ENCODE assay signal across 39 cellular contexts in the genomic region with DNA sequence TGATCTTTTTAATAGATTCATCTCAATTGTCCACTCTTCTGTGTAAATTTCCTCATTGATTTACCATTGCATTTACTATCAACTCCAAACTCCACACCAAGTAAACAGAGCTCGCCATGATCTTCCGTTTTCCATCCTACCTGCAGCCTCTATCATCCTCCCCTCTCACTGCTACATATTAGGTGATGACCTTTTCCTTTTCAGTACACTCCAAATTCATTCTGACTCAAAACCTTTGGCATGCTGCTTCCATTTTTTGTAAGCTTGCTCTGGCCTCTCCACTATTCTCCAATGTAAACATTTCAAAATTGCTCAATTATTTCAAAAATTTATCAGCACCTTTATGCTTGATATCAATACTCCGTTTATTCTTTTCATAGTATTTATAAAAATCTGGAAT. TPM values are rescaled to one million over a fixed set of nuclear protein-coding genes. Genes with fewer than 3 reads are reported as not detected.
"Had no signal": no experiment of that assay in that cellular context is flagged by ENCODE, and none has a peak within 500 bp of the region (broad histone marks: within the 10 kb centered on the region; RNA-seq: fewer than 3 reads in every experiment).

No MANE protein-coding gene starts in this region.

- H3K27me3 ChIP-seq: adrenal gland, brain microvascular endothelial cell, breast epithelium had no signal

- H3K4me3 ChIP-seq: adrenal gland, body of pancreas, breast epithelium had no signal

- H3K27ac ChIP-seq: adrenal gland, body of pancreas, brain microvascular endothelial cell, breast epithelium, VCaP had no signal

- H3K36me3 Mint-ChIP-seq: WTC11 had no signal

- H3K4me3 Mint-ChIP-seq: activated CD4-positive, alpha-beta memory T cell treated with anti-CD3 and anti-CD28 coated beads, Interleukin-2, amount 10 ng/mL, durations not matched to agents 7 days and 5 days; activated CD4-positive, alpha-beta T cell treated with anti-CD3 and anti-CD28 coated beads for 36 hours; activated CD4-positive, alpha-beta T cell treated with anti-CD3 and anti-CD28 coated beads, Interleukin-2, amount 10 ng/mL, durations not matched to agents 7 days and 5 days; activated CD8-positive, alpha-beta memory T cell treated with anti-CD3 and anti-CD28 coated beads, Interleukin-2, amount 10 ng/mL, durations not matched to agents 7 days and 5 days; activated CD8-positive, alpha-beta T cell treated with anti-CD3 and anti-CD28 coated beads, Interleukin-2, amount 10 ng/mL, durations not matched to agents 7 days and 5 days; activated naive CD4-positive, alpha-beta T cell treated with anti-CD3 and anti-CD28 coated beads for 36 hours; activated naive CD8-positive, alpha-beta T cell treated with anti-CD3 and anti-CD28 coated beads for 36 hours; activated T-cell treated with anti-CD3 and anti-CD28 coated beads, Interleukin-2, amount 50 U/mL, for 24 hours; activated T-helper 17 cell treated with anti-CD3 and anti-CD28 coated beads, Interleukin-2, amount 50 U/mL, for 72 hours; T-helper 1 cell treated with Interleukin-12 subunit alpha and Interleukin-12 subunit beta and Interleukin-4 antibody, amounts not matched to agents 30 μg/mL and 1 μg/mL, for 36 hours; T-helper 2 cell treated with Interferon-gamma antibody and Interleukin-4, amounts not matched to agents 5 μg/mL and 100 μg/mL, for 36 hours; WTC11 had no signal

- H3K9me3 ChIP-seq: adrenal gland, body of pancreas, breast epithelium had no signal

- DNase-seq: activated CD4-positive, alpha-beta memory T cell treated with anti-CD3 and anti-CD28 coated beads, Interleukin-2, amount 10 ng/mL, durations not matched to agents 7 days and 5 days; activated CD4-positive, alpha-beta T cell treated with anti-CD3 and anti-CD28 coated beads for 1 hour; activated CD4-positive, alpha-beta T cell treated with anti-CD3 and anti-CD28 coated beads for 36 hours; activated CD4-positive, alpha-beta T cell treated with anti-CD3 and anti-CD28 coated beads for 48 hours; activated CD4-positive, alpha-beta T cell treated with anti-CD3 and anti-CD28 coated beads, Interleukin-2, amount 10 ng/mL, durations not matched to agents 7 days and 5 days; activated CD4-positive, alpha-beta T cell treated with anti-CD3 and anti-CD28 coated beads, Interleukin-2, amount 50 U/mL, for 48 hours; activated CD4-positive, CD25-positive, alpha-beta regulatory T cell; activated CD8-positive, alpha-beta memory T cell treated with anti-CD3 and anti-CD28 coated beads for 24 hours; activated CD8-positive, alpha-beta memory T cell treated with anti-CD3 and anti-CD28 coated beads, Interleukin-2, amount 10 ng/mL, durations not matched to agents 7 days and 5 days; activated CD8-positive, alpha-beta memory T cell treated with anti-CD3 and anti-CD28 coated beads, Interleukin-2, amount 50 U/mL, for 48 hours; activated CD8-positive, alpha-beta T cell treated with anti-CD3 and anti-CD28 coated beads, Interleukin-2, amount 10 ng/mL, durations not matched to agents 7 days and 5 days; activated effector memory CD4-positive, alpha-beta T cell treated with anti-CD3 and anti-CD28 coated beads, Interleukin-2, amount 50 U/mL, for 16 hours; activated gamma-delta T cell treated with Interleukin-2 at 50 U/mL for 16 hours; activated naive CD4-positive, alpha-beta T cell; activated naive CD4-positive, alpha-beta T cell treated with anti-CD3 and anti-CD28 coated beads for 36 hours; activated naive CD4-positive, alpha-beta T cell treated with anti-CD3 and anti-CD28 coated beads, Interleukin-2, amount 50 U/mL, for 16 hours; activated naive CD8-positive, alpha-beta T cell treated with anti-CD3 and anti-CD28 coated beads for 36 hours; activated T-cell treated with anti-CD3 and anti-CD28 coated beads, Interleukin-2, amount 50 U/mL, for 24 hours; activated T-cell treated with anti-CD3 and anti-CD28 coated beads, Interleukin-2, amount 50 U/mL, for 48 hours; adrenal gland; amniotic stem cell; aorta; body of pancreas; brain microvascular endothelial cell; central memory CD4-positive, alpha-beta T cell; T-helper 1 cell; T-helper 2 cell; T-helper 9 cell had no signal

- H3K9me3 Mint-ChIP-seq: T-helper 2 cell treated with Interferon-gamma antibody and Interleukin-4, amounts not matched to agents 5 μg/mL and 100 μg/mL, for 36 hours had no signal

- H3K4me1 ChIP-seq: breast epithelium had no signal

- H3K27ac Mint-ChIP-seq: activated CD4-positive, alpha-beta memory T cell treated with anti-CD3 and anti-CD28 coated beads, Interleukin-2, amount 10 ng/mL, durations not matched to agents 7 days and 5 days; activated CD4-positive, alpha-beta T cell treated with anti-CD3 and anti-CD28 coated beads for 36 hours; activated CD4-positive, alpha-beta T cell treated with anti-CD3 and anti-CD28 coated beads, Interleukin-2, amount 10 ng/mL, durations not matched to agents 7 days and 5 days; activated CD8-positive, alpha-beta memory T cell treated with anti-CD3 and anti-CD28 coated beads, Interleukin-2, amount 10 ng/mL, durations not matched to agents 7 days and 5 days; activated CD8-positive, alpha-beta T cell treated with anti-CD3 and anti-CD28 coated beads, Interleukin-2, amount 10 ng/mL, durations not matched to agents 7 days and 5 days; activated naive CD4-positive, alpha-beta T cell treated with anti-CD3 and anti-CD28 coated beads for 36 hours; activated naive CD4-positive, alpha-beta T cell treated with anti-CD3 and anti-CD28 coated beads, Interleukin-2, amount 50 U/mL, for 72 hours; activated naive CD8-positive, alpha-beta T cell treated with anti-CD3 and anti-CD28 coated beads for 36 hours; activated T-cell treated with anti-CD3 and anti-CD28 coated beads, Interleukin-2, amount 50 U/mL, for 24 hours; activated T-helper 17 cell treated with anti-CD3 and anti-CD28 coated beads, Interleukin-2, amount 50 U/mL, for 72 hours; T-helper 1 cell treated with Interleukin-12 subunit alpha and Interleukin-12 subunit beta and Interleukin-4 antibody, amounts not matched to agents 30 μg/mL and 1 μg/mL, for 36 hours; T-helper 2 cell treated with Interferon-gamma antibody and Interleukin-4, amounts not matched to agents 5 μg/mL and 100 μg/mL, for 36 hours; WTC11 had no signal

- H3K36me3 ChIP-seq: adrenal gland, brain microvascular endothelial cell, breast epithelium had no signal

- ATAC-seq: activated CD4-positive, alpha-beta T cell treated with anti-CD3 and anti-CD28 coated beads for 36 hours; activated CD4-positive, CD25-positive, alpha-beta regulatory T cell treated with anti-CD3 and anti-CD28 coated beads, Interleukin-2, amount 50 U/mL, for 24 hours; activated CD8-positive, alpha-beta memory T cell treated with anti-CD3 and anti-CD28 coated beads, Interleukin-2, amount 10 ng/mL, durations not matched to agents 7 days and 5 days; activated CD8-positive, alpha-beta T cell treated with anti-CD3 and anti-CD28 coated beads, Interleukin-2, amount 10 ng/mL, durations not matched to agents 7 days and 5 days; activated naive CD4-positive, alpha-beta T cell treated with anti-CD3 and anti-CD28 coated beads, Interleukin-2, amount 50 U/mL, for 72 hours; body of pancreas; WTC11 had no signal

- FAIRE-seq: astrocyte, TTC549 had no signal

RNA-seq across cellular contexts. Expression of a gene that starts 40.2 kb away (rescaled TPM):
- total RNA-seq: activated CD4-positive, alpha-beta memory T cell treated with anti-CD3 and anti-CD28 coated beads, Interleukin-2, amount 10 ng/mL, durations not matched to agents 7 days and 5 days; activated CD4-positive, alpha-beta T cell treated with anti-CD3 and anti-CD28 coated beads for 36 hours; activated CD4-positive, alpha-beta T cell treated with anti-CD3 and anti-CD28 coated beads, Interleukin-2, amount 10 ng/mL, durations not matched to agents 7 days and 5 days; activated CD8-positive, alpha-beta memory T cell treated with anti-CD3 and anti-CD28 coated beads, Interleukin-2, amount 10 ng/mL, durations not matched to agents 7 days and 5 days; activated CD8-positive, alpha-beta T cell treated with anti-CD3 and anti-CD28 coated beads, Interleukin-2, amount 10 ng/mL, durations not matched to agents 7 days and 5 days; activated naive CD4-positive, alpha-beta T cell treated with anti-CD3 and anti-CD28 coated beads for 36 hours; activated naive CD4-positive, alpha-beta T cell treated with anti-CD3 and anti-CD28 coated beads, Interleukin-2, amount 50 U/mL, for 72 hours; activated naive CD8-positive, alpha-beta T cell treated with anti-CD3 and anti-CD28 coated beads for 36 hours; activated T-helper 17 cell treated with anti-CD3 and anti-CD28 coated beads, Interleukin-2, amount 50 U/mL, for 72 hours; astrocyte; body of pancreas; cerebellum had no signal
- polyA plus RNA-seq: aorta had no signal
